ENCODE assay signal across 13 cellular contexts in the genomic region with DNA sequence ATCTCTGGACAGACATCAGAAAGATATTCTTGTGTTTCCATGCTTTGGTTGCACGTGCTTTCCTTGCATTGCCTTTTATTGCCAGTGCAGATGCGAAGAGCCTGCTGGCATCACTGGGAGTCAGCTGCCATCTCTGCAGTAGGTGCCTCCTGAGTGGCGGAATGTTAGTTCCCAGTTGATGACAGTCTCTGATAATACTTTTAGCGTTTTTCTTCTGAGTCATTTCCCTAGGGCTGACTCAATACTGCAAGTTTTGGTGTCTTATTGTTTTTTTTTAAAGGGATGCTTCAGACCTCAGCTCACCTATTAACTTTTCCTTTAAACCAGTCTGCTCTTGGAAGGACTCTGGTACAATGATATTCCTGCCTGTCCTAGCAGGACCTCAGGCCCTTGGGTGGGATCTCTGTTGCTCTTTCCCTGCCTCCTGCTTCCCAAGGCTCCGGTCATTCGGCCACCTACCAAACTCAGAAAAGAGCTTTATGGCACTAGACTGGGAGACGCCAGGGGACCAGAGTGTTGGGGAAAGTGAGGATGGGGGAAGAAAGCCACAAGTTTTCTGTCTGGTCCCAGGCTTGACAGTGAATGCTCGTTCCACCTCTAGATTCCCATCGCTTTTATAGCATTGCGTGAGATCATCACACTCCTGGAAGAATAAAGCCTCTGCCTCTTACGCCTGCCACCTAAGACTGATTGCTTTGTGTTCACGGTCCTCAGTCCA.
A peak's percentile ranks its signal among the peaks of the same experiment; 100 is the strongest.
DNase-seq lines count a peak whose midpoint lies in the region; ATAC-seq, FAIRE-seq and TF ChIP-seq lines count a peak whose summit lies in the region.
"Had no signal": no experiment of that assay in that cellular context is flagged by ENCODE, and none has a peak within 500 bp of the region (broad histone marks: within the 10 kb centered on the region; RNA-seq: fewer than 3 reads in every experiment).

No MANE protein-coding gene starts in this region.

- no peaks in the 10 kb centered on the region for H3K9me2 ChIP-seq in SK-N-SH

- TF ChIP-seq RAD21 in SK-N-SH (IDR thresholded peaks at IDR 0.05; ENCODE audit: low read length) = no peak

- peak in 1 of 2 experiments; percentile 98; a peak in 2 of 4 replicates for TF ChIP-seq EP300 in SK-N-SH (IDR thresholded peaks at IDR 0.05; ENCODE audit: borderline replicate concordance in 1 of 2, low read depth in 1 of 2, low read length in 1 of 2)

- FAIRE-seq in frontal cortex (lab: Jason Lieb, UNC) = no peak
- FAIRE-seq: GM19239 had no signal

- peaks cover 0 to 11% of the 10 kb centered on the region in 2 experiments; a peak in 2 of 4 replicates for H3K4me1 ChIP-seq in SK-N-SH (ENCODE audit: control insufficient read depth in 1 of 2, insufficient read depth in 2 of 2, low read depth in 1 of 2, low read length in 1 of 2)
- no peaks in the 10 kb centered on the region for H3K4me1 ChIP-seq in right lobe of liver

- no peak for TF ChIP-seq POLR2A in right lobe of liver (IDR thresholded peaks at IDR 0.05)

- peaks cover 20% of the 10 kb centered on the region for H3F3A ChIP-seq in SK-N-SH (replicated peaks; ENCODE audit: insufficient read depth)

- H3K9ac ChIP-seq in SK-N-SH = peak overlapping the region; percentile 49

- H3K27ac ChIP-seq in SK-N-SH (ENCODE audit: low read depth in 2 of 2, low read length in 1 of 2) (peak overlapping the region in 1 of 2 experiments; percentile 95; a peak in 2 of 4 replicates), right lobe of liver (no peak overlapping the region)

- POLR2A ChIA-PET in SK-N-SH (lab: Yijun Ruan, JAX) = no interaction called here

- no peak for ATAC-seq in right lobe of liver

- peak overlapping the region; percentile 83 for H2AFZ ChIP-seq in SK-N-SH (ENCODE audit: low read depth)

- no peaks in the 10 kb centered on the region for H3K79me2 ChIP-seq in SK-N-SH (ENCODE audit: insufficient read depth)

- no peaks in the 10 kb centered on the region for H4K20me1 ChIP-seq in SK-N-SH (ENCODE audit: insufficient read depth)

- H3K4me3 ChIP-seq in SK-N-SH (ENCODE audit: low read depth in 2 of 2, low read length in 1 of 2) (no peak overlapping the region), fibroblast of pulmonary artery (replicated peaks; ENCODE audit: low read depth, low read length) (no peak overlapping the region), right lobe of liver (no peak overlapping the region)

- WGBS in SK-N-SH (ENCODE audit: low lambda C conversion rate) = 47% methylated on average over 12 of the region's 12 CpGs
- 71% methylated on average over 10 of the region's 12 CpGs for WGBS in right lobe of liver (ENCODE audit: insufficient coverage, low coverage, low lambda C conversion rate, missing lambda C conversion rate)

- peak overlapping the region; percentile 59; the same call in 1 of the 2 replicates for H3K4me2 ChIP-seq in SK-N-SH

- TF ChIP-seq CTCF in SK-N-SH (IDR thresholded peaks at IDR 0.05) (no peak), fibroblast of pulmonary artery (IDR thresholded peaks at IDR 0.05; ENCODE audit: low read length, missing control alignments) (no peak), right lobe of liver (IDR thresholded peaks at IDR 0.05) (no peak)

- H3K36me3 ChIP-seq in SK-N-SH (replicated peaks in 1 of 2; ENCODE audit: control insufficient read depth in 1 of 2, insufficient read depth in 2 of 2, low read length in 1 of 2) (no peaks in the 10 kb centered on the region), right lobe of liver (no peaks in the 10 kb centered on the region)

- intact Hi-C loops in right lobe of liver (cut with DNase I) = no loop called here

- no peaks in the 10 kb centered on the region for H3K9me3 ChIP-seq in SK-N-SH
- no peaks in the 10 kb centered on the region for H3K9me3 ChIP-seq in right lobe of liver

- DNase-seq in 8988T (peak; percentile 38), H4 (ENCODE audit: low spot score) (peak; percentile 59), SK-N-SH (no peak), fibroblast of pulmonary artery (ENCODE audit: low read depth) (peak; percentile 89), right lobe of liver (no peak), frontal cortex (ENCODE audit: low spot score in 2 of 2) (no peak)
- no peak for DNase-seq in activated effector memory CD4-positive, alpha-beta T cell treated with Interleukin-2 at 50 U/mL for 16 hours
- no peak for DNase-seq in stimulated activated CD4-positive, alpha-beta T cell treated with anti-CD3 and anti-CD28 coated beads, Interleukin-2, amount 100 ng/mL, for 48 hours
- DNase-seq: activated CD4-positive, alpha-beta T cell treated with anti-CD3 and anti-CD28 coated beads for 1 hour; activated naive CD4-positive, alpha-beta T cell treated with anti-CD3 and anti-CD28 coated beads, Interleukin-2, amount 10 ng/mL, durations not matched to agents 7 days and 5 days; C1 segment of cervical spinal cord; NCI-H2029 treated with DMSO at 0.1 percent for 48 hours had no signal

- CTCF ChIA-PET in SK-N-SH (lab: Yijun Ruan, JAX) = interaction anchor here (0.6 kb wide), 1 partner anchor 18 kb away, joined by 3 read pairs; no protein-coding TSS in a partner anchor

- H3K27me3 ChIP-seq in SK-N-SH (ENCODE audit: insufficient read depth) (no peaks in the 10 kb centered on the region), right lobe of liver (no peaks in the 10 kb centered on the region)

TF ChIP-seq in SK-N-SH, 30 proteins besides CTCF, POLR2A, EP300 and RAD21 (continues in another document):
- TF ChIP-seq FOSL2 (IDR thresholded peaks at IDR 0.05; ENCODE audit: borderline replicate concordance, low read depth) (peak; percentile 98), TAF1 (IDR thresholded peaks at IDR 0.05; ENCODE audit: borderline replicate concordance, low read depth, low read length) (peak; percentile 10; the same call in 1 of the 2 replicates), SMC3 (IDR thresholded peaks at IDR 0.05; ENCODE audit: low read depth, low read length) (no peak), CHD2 (IDR thresholded peaks at IDR 0.05; ENCODE audit: low read length, partially characterized antibody) (no peak), TCF12 (IDR thresholded peaks at IDR 0.05) (peak; percentile 97), MAX (IDR thresholded peaks at IDR 0.05; ENCODE audit: low read depth) (peak; percentile 99), TEAD4 (IDR thresholded peaks at IDR 0.05; ENCODE audit: borderline replicate concordance, insufficient read depth) (peak; percentile 93), EZH2phosphoT487 (IDR thresholded peaks at IDR 0.05; ENCODE audit: borderline replicate concordance, low read depth) (no peak), RXRA (IDR thresholded peaks at IDR 0.05; ENCODE audit: borderline replicate concordance, low read depth) (peak; percentile 89), SIN3A (IDR thresholded peaks at IDR 0.05; ENCODE audit: borderline replicate concordance, low read depth, low read length) (peak; percentile 68; the same call in 1 of the 2 replicates), FOXM1 (IDR thresholded peaks at IDR 0.05; ENCODE audit: low read depth) (peak; percentile 87), ZBTB33 (IDR thresholded peaks at IDR 0.05; ENCODE audit: borderline replicate concordance, low read depth) (peak; percentile 77), POLR2AphosphoS5 (IDR thresholded peaks at IDR 0.05; ENCODE audit: low read depth, low read length) (peak; percentile 57; the same call in 1 of the 2 replicates)
- TF ChIP-seq, protein P1, sequence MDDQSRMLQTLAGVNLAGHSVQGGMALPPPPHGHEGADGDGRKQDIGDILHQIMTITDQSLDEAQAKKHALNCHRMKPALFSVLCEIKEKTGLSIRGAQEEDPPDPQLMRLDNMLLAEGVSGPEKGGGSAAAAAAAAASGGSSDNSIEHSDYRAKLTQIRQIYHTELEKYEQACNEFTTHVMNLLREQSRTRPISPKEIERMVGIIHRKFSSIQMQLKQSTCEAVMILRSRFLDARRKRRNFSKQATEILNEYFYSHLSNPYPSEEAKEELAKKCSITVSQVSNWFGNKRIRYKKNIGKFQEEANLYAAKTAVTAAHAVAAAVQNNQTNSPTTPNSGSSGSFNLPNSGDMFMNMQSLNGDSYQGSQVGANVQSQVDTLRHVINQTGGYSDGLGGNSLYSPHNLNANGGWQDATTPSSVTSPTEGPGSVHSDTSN (IDR thresholded peaks at IDR 0.05) = peak; percentile 92
- TF ChIP-seq, protein P2, sequence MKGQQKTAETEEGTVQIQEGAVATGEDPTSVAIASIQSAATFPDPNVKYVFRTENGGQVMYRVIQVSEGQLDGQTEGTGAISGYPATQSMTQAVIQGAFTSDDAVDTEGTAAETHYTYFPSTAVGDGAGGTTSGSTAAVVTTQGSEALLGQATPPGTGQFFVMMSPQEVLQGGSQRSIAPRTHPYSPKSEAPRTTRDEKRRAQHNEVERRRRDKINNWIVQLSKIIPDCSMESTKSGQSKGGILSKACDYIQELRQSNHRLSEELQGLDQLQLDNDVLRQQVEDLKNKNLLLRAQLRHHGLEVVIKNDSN (IDR thresholded peaks at IDR 0.05; ENCODE audit: borderline replicate concordance, low read depth) = 0 out of 2 replicates have a peak, but pooled peaks have one; percentile 32

Comparison
In these comparisons a context has a peak if more than half of its experiments do, and no peak if none do; other contexts are left out.
1. DNase-seq: peak in 8988T (single experiment), H4 (single experiment) and fibroblast of pulmonary artery (single experiment); none in SK-N-SH (single experiment), right lobe of liver (0 of 3), activated effector memory CD4-positive, alpha-beta T cell treated with Interleukin-2 at 50 U/mL for 16 hours (single experiment), frontal cortex (0 of 2) and stimulated activated CD4-positive, alpha-beta T cell treated with anti-CD3 and anti-CD28 coated beads, Interleukin-2, amount 100 ng/mL, for 48 hours (0 of 2).